In the genomic region with DNA sequence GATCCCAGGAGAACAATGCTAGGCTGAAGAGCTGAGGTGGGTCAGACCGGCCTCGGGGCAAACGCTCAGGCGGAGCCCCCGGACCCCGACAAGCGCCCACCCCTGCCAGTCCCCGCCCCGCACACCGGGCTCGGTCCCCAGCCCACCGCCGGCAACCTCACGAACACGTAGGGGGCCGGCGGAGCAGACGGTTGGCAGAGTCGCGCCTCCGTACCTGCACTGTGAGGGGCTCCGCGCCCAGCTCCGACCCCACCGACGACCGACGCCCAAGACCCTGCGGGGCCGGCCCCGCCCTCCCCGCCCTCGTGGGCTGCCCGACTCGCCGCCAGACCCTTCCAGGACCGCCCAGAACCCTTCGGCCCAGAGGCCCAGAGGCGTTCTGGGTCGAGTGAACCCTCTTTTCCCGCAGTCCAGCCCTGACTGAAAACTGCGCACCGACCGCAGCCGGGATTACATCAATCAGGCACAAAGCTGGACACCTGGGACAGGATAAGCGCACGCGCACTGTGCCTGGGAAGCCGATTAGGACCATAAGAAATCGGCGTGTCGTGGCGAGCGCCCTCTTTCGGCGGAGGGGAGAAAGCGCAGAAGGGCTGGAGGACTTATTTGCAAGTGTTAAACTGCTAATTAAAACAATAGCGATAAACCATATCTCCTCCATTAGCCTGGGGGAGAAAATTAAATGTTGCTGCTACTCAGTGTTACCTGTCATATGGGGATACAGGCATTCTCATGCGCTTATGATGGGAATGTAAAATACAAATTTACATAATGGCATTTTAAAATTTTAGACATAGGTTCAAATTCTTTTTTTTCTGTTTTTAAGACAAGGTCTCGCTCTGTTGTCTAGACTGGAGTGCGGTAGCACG, we compare ENCODE assay signal across 1 cellular context.
A peak's percentile ranks its signal among the peaks of the same experiment; 100 is the strongest.
TF ChIP-seq lines count a peak whose summit lies in the region.

No MANE protein-coding gene starts in this region.

TF ChIP-seq in HEK293, 187 proteins besides CTCF, POLR2A, EP300 and RAD21 (continued from another document and continues in another):
- TF ChIP-seq, protein P1, sequence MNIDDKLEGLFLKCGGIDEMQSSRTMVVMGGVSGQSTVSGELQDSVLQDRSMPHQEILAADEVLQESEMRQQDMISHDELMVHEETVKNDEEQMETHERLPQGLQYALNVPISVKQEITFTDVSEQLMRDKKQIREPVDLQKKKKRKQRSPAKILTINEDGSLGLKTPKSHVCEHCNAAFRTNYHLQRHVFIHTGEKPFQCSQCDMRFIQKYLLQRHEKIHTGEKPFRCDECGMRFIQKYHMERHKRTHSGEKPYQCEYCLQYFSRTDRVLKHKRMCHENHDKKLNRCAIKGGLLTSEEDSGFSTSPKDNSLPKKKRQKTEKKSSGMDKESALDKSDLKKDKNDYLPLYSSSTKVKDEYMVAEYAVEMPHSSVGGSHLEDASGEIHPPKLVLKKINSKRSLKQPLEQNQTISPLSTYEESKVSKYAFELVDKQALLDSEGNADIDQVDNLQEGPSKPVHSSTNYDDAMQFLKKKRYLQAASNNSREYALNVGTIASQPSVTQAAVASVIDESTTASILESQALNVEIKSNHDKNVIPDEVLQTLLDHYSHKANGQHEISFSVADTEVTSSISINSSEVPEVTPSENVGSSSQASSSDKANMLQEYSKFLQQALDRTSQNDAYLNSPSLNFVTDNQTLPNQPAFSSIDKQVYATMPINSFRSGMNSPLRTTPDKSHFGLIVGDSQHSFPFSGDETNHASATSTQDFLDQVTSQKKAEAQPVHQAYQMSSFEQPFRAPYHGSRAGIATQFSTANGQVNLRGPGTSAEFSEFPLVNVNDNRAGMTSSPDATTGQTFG (tag by site-specific recombination; IDR thresholded peaks at IDR 0.05; ENCODE audit: borderline replicate concordance): no peak
- TF ChIP-seq, protein P2, sequence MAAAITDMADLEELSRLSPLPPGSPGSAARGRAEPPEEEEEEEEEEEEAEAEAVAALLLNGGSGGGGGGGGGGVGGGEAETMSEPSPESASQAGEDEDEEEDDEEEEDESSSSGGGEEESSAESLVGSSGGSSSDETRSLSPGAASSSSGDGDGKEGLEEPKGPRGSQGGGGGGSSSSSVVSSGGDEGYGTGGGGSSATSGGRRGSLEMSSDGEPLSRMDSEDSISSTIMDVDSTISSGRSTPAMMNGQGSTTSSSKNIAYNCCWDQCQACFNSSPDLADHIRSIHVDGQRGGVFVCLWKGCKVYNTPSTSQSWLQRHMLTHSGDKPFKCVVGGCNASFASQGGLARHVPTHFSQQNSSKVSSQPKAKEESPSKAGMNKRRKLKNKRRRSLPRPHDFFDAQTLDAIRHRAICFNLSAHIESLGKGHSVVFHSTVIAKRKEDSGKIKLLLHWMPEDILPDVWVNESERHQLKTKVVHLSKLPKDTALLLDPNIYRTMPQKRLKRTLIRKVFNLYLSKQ (tag by site-specific recombination; IDR thresholded peaks at IDR 0.05; ENCODE audit: borderline replicate concordance): no peak
- TF ChIP-seq ZNF175 (tag by site-specific recombination; IDR thresholded peaks at IDR 0.05) (no peak), ZFP3 (tag by site-specific recombination; IDR thresholded peaks at IDR 0.05; ENCODE audit: low read depth) (no peak), MYNN (tag by site-specific recombination; IDR thresholded peaks at IDR 0.05; ENCODE audit: borderline replicate concordance) (no peak), ZSCAN16 (tag by site-specific recombination; IDR thresholded peaks at IDR 0.05) (no peak), HOXD13 (CRISPR knock-in tag; IDR thresholded peaks at IDR 0.05; ENCODE audit: borderline replicate concordance) (no peak), ZNF561 (tag by site-specific recombination; IDR thresholded peaks at IDR 0.05; ENCODE audit: borderline replicate concordance) (no peak), ZNF24 (tag by site-specific recombination; IDR thresholded peaks at IDR 0.05) (no peak), ZBTB48 (tag by site-specific recombination; IDR thresholded peaks at IDR 0.05) (no peak), SCRT1 (tag by site-specific recombination; IDR thresholded peaks at IDR 0.05; ENCODE audit: borderline replicate concordance) (no peak), ZNF677 (tag by site-specific recombination; IDR thresholded peaks at IDR 0.05) (no peak), ZNF133 (tag by site-specific recombination; IDR thresholded peaks at IDR 0.05) (no peak), ZNF426 (tag by site-specific recombination; IDR thresholded peaks at IDR 0.05) (no peak), ZNF501 (tag by site-specific recombination; IDR thresholded peaks at IDR 0.05) (0 out of 2 replicates have a peak, but pooled peaks have one; percentile 25), ZNF747 (tag by site-specific recombination; IDR thresholded peaks at IDR 0.05) (no peak), PRDM1 (tag by site-specific recombination; IDR thresholded peaks at IDR 0.05) (no peak), ZNF16 (tag by site-specific recombination; IDR thresholded peaks at IDR 0.05; ENCODE audit: low read depth) (no peak), GLIS2 (tag by site-specific recombination; IDR thresholded peaks at IDR 0.05) (peak; percentile 77), ZBTB7A (tag by site-specific recombination; IDR thresholded peaks at IDR 0.05; ENCODE audit: low read depth) (no peak), ZNF654 (tag by site-specific recombination; IDR thresholded peaks at IDR 0.05; ENCODE audit: low read depth) (peak; percentile 31), TRIM28 (IDR thresholded peaks at IDR 0.05; ENCODE audit: borderline replicate concordance, low read length) (0 out of 2 replicates have a peak, but pooled peaks have one; percentile 13), ZNF140 (tag by site-specific recombination; IDR thresholded peaks at IDR 0.05) (no peak), ZNF138 (tag by site-specific recombination; IDR thresholded peaks at IDR 0.05; ENCODE audit: borderline replicate concordance) (no peak), KLF8 (tag by site-specific recombination; IDR thresholded peaks at IDR 0.05) (peak; percentile 94), KLF7 (tag by site-specific recombination; IDR thresholded peaks at IDR 0.05; ENCODE audit: borderline replicate concordance) (peak; percentile 58; the same call in 1 of the 2 replicates), ZNF792 (tag by site-specific recombination; IDR thresholded peaks at IDR 0.05) (no peak), SCRT2 (tag by site-specific recombination; IDR thresholded peaks at IDR 0.05) (peak; percentile 66; the same call in 1 of the 2 replicates), KLF9 (tag by site-specific recombination; IDR thresholded peaks at IDR 0.05; ENCODE audit: low read depth) (peak; percentile 79), KLF16 (tag by site-specific recombination; IDR thresholded peaks at IDR 0.05) (peak; percentile 73), ZNF112 (tag by site-specific recombination; IDR thresholded peaks at IDR 0.05) (no peak), SP3 (tag by site-specific recombination; IDR thresholded peaks at IDR 0.05) (peak; percentile 84), ZNF843 (tag by site-specific recombination; IDR thresholded peaks at IDR 0.05) (no peak; the same call in 1 of the 2 replicates), ZNF23 (tag by site-specific recombination; IDR thresholded peaks at IDR 0.05; ENCODE audit: borderline replicate concordance) (no peak), ZNF777 (tag by site-specific recombination; IDR thresholded peaks at IDR 0.05; ENCODE audit: borderline replicate concordance) (no peak), ZNF664 (tag by site-specific recombination; IDR thresholded peaks at IDR 0.05) (peak; percentile 68)
- TF ChIP-seq, protein P3, sequence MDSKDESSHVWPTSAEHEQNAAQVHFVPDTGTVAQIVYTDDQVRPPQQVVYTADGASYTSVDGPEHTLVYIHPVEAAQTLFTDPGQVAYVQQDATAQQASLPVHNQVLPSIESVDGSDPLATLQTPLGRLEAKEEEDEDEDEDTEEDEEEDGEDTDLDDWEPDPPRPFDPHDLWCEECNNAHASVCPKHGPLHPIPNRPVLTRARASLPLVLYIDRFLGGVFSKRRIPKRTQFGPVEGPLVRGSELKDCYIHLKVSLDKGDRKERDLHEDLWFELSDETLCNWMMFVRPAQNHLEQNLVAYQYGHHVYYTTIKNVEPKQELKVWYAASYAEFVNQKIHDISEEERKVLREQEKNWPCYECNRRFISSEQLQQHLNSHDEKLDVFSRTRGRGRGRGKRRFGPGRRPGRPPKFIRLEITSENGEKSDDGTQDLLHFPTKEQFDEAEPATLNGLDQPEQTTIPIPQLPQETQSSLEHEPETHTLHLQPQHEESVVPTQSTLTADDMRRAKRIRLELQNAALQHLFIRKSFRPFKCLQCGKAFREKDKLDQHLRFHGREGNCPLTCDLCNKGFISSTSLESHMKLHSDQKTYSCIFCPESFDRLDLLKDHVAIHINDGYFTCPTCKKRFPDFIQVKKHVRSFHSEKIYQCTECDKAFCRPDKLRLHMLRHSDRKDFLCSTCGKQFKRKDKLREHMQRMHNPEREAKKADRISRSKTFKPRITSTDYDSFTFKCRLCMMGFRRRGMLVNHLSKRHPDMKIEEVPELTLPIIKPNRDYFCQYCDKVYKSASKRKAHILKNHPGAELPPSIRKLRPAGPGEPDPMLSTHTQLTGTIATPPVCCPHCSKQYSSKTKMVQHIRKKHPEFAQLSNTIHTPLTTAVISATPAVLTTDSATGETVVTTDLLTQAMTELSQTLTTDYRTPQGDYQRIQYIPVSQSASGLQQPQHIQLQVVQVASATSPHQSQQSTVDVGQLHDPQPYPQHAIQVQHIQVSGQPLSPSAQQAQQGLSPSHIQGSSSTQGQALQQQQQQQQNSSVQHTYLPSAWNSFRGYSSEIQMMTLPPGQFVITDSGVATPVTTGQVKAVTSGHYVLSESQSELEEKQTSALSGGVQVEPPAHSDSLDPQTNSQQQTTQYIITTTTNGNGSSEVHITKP (tag by site-specific recombination; IDR thresholded peaks at IDR 0.05): no peak; the same call in 1 of the 2 replicates
- TF ChIP-seq, protein P4, sequence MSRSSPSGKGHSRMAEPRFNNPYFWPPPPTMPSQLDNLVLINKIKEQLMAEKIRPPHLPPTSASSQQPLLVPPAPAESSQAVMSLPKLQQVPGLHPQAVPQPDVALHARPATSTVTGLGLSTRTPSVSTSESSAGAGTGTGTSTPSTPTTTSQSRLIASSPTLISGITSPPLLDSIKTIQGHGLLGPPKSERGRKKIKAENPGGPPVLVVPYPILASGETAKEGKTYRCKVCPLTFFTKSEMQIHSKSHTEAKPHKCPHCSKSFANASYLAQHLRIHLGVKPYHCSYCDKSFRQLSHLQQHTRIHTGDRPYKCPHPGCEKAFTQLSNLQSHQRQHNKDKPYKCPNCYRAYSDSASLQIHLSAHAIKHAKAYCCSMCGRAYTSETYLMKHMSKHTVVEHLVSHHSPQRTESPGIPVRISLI (tag by site-specific recombination; IDR thresholded peaks at IDR 0.05): no peak
- TF ChIP-seq, protein P5, sequence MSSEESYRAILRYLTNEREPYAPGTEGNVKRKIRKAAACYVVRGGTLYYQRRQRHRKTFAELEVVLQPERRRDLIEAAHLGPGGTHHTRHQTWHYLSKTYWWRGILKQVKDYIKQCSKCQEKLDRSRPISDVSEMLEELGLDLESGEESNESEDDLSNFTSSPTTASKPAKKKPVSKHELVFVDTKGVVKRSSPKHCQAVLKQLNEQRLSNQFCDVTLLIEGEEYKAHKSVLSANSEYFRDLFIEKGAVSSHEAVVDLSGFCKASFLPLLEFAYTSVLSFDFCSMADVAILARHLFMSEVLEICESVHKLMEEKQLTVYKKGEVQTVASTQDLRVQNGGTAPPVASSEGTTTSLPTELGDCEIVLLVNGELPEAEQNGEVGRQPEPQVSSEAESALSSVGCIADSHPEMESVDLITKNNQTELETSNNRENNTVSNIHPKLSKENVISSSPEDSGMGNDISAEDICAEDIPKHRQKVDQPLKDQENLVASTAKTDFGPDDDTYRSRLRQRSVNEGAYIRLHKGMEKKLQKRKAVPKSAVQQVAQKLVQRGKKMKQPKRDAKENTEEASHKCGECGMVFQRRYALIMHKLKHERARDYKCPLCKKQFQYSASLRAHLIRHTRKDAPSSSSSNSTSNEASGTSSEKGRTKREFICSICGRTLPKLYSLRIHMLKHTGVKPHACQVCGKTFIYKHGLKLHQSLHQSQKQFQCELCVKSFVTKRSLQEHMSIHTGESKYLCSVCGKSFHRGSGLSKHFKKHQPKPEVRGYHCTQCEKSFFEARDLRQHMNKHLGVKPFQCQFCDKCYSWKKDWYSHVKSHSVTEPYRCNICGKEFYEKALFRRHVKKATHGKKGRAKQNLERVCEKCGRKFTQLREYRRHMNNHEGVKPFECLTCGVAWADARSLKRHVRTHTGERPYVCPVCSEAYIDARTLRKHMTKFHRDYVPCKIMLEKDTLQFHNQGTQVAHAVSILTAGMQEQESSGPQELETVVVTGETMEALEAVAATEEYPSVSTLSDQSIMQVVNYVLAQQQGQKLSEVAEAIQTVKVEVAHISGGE (tag by site-specific recombination; conservative IDR thresholded peaks at IDR 0.05; ENCODE audit: low read depth): no peak; the same call in 1 of the 2 replicates
- TF ChIP-seq, protein P6, sequence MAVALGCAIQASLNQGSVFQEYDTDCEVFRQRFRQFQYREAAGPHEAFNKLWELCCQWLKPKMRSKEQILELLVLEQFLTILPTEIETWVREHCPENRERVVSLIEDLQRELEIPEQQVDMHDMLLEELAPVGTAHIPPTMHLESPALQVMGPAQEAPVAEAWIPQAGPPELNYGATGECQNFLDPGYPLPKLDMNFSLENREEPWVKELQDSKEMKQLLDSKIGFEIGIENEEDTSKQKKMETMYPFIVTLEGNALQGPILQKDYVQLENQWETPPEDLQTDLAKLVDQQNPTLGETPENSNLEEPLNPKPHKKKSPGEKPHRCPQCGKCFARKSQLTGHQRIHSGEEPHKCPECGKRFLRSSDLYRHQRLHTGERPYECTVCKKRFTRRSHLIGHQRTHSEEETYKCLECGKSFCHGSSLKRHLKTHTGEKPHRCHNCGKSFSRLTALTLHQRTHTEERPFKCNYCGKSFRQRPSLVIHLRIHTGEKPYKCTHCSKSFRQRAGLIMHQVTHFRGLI (tag by site-specific recombination; IDR thresholded peaks at IDR 0.05): no peak
- TF ChIP-seq, protein P7, sequence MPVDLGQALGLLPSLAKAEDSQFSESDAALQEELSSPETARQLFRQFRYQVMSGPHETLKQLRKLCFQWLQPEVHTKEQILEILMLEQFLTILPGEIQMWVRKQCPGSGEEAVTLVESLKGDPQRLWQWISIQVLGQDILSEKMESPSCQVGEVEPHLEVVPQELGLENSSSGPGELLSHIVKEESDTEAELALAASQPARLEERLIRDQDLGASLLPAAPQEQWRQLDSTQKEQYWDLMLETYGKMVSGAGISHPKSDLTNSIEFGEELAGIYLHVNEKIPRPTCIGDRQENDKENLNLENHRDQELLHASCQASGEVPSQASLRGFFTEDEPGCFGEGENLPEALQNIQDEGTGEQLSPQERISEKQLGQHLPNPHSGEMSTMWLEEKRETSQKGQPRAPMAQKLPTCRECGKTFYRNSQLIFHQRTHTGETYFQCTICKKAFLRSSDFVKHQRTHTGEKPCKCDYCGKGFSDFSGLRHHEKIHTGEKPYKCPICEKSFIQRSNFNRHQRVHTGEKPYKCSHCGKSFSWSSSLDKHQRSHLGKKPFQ (tag by site-specific recombination; IDR thresholded peaks at IDR 0.05): no peak
- TF ChIP-seq, protein P8, sequence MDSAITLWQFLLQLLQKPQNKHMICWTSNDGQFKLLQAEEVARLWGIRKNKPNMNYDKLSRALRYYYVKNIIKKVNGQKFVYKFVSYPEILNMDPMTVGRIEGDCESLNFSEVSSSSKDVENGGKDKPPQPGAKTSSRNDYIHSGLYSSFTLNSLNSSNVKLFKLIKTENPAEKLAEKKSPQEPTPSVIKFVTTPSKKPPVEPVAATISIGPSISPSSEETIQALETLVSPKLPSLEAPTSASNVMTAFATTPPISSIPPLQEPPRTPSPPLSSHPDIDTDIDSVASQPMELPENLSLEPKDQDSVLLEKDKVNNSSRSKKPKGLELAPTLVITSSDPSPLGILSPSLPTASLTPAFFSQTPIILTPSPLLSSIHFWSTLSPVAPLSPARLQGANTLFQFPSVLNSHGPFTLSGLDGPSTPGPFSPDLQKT (IDR thresholded peaks at IDR 0.05; ENCODE audit: borderline replicate concordance, low read depth, low read length): no peak
- TF ChIP-seq, protein P9, sequence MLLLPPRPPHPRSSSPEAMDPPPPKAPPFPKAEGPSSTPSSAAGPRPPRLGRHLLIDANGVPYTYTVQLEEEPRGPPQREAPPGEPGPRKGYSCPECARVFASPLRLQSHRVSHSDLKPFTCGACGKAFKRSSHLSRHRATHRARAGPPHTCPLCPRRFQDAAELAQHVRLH (tag by site-specific recombination; IDR thresholded peaks at IDR 0.05): no peak
